8 cellular contexts compared by ENCODE assay signal in the genomic region with DNA sequence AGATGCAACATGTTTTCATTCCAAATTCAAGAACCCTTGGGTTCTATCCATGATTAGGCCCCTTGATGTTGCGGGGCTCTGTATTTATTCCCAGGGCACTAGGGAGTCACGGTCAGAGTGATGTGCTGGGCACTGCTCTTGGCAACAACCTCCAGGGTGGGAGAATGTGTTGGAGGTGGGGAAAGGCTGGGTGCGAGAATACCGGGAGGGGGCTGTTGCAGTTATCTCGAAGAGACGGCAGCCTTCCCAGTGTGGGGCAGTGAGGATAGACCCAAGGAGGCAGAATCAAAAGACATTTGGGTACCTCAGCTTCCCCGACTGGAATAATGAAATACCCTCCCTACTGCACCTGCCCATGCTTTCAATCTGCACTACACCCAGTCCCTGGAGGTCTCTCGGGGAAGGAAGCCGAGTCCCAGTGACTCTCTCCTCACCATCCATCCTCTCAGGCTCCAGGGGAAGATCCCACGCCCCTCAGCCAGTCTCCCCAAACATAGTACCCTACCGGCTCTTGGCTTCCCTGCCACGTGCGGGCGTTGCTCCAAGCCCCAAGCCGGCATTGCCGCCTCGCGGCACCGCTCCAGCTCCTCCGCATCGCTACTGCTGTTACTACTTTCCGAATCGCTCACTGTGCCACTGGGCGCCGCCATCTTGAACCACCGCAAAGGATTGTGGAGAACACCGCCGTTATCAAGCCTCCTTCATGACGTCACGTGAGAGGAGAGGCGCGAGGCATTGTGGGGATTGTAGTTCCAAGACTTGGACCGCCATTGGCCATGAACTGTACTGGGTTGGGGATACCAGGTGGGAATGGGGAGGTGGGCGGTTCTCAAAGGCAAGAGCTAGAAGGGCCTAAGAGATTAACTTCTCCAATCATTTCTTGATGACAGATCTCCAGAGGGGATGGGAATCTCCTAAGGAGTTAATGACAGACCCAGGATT.
DNase-seq lines count a peak whose midpoint lies in the region; ATAC-seq and TF ChIP-seq lines count a peak whose summit lies in the region.

A gene with protein sequence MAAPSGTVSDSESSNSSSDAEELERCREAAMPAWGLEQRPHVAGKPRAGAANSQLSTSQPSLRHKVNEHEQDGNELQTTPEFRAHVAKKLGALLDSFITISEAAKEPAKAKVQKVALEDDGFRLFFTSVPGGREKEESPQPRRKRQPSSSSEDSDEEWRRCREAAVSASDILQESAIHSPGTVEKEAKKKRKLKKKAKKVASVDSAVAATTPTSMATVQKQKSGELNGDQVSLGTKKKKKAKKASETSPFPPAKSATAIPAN (minus strand): TSS at position 663 of the 942 bp plus-strand sequence. CDS start 13 bp downstream, at position 650.

- ATAC-seq in GM18517 (IDR thresholded peaks at IDR 0.05; ENCODE audit: unreplicated experiment): peak; percentile 95
- ATAC-seq in HG03039 (IDR thresholded peaks at IDR 0.05; ENCODE audit: unreplicated experiment): peak; percentile 85

- in situ Hi-C loops in astrocyte of the cerebellum (cut with HindIII; ENCODE audit: low sequenced_read_pairs): no loop called here

- peak within 1 kb of the TSS; percentile 95 for H3K4me3 ChIP-seq in astrocyte of the cerebellum (ENCODE audit: low read depth, low read length)
- H3K4me3 ChIP-seq in retinal pigment epithelial cell (ENCODE audit: low read length): peak within 1 kb of the TSS; percentile 96

- DNase-seq in NCI-H2081 (lab: John Stamatoyannopoulos, UW) (peak; percentile 90 to 94), T-helper 9 cell (peak; percentile 87), astrocyte of the cerebellum (ENCODE audit: low read depth) (peak; percentile 83), hippocampal formation (lab: John Stamatoyannopoulos, UW) (peak; percentile 89 to 91), retinal pigment epithelial cell (ENCODE audit: low read depth) (peak; percentile 63), cortex of kidney (lab: John Stamatoyannopoulos, UW) (no peak)

- TF ChIP-seq CTCF in astrocyte of the cerebellum (IDR thresholded peaks at IDR 0.05; ENCODE audit: low read depth, low read length, missing control alignments) (no peak), retinal pigment epithelial cell (conservative IDR thresholded peaks at IDR 0.05; ENCODE audit: low read depth, low read length) (no peak)
